9 cellular contexts compared by ENCODE assay signal in genomic region chr5:66958126-66958983, GRCh38.
DNase-seq lines count a peak whose midpoint lies in the region; TF ChIP-seq lines count a peak whose summit lies in the region.
"Had no signal": no experiment of that assay in that cellular context is flagged by ENCODE, and none has a peak within 500 bp of the region (broad histone marks: within the 10 kb centered on the region; RNA-seq: fewer than 3 reads in every experiment).

No MANE protein-coding gene starts in this region.

- CTCF ChIA-PET in Calu3 (lab: Charles Lee): interaction anchor here (0.7 kb wide), 1 partner anchor 111 kb away, joined by 3 read pairs; no protein-coding TSS in a partner anchor

- peak overlapping the region; percentile 48 for H3K4me3 ChIP-seq in HFF-Myc (replicated peaks; ENCODE audit: low read depth, low read length)
- peak overlapping the region; percentile 1 to 41 (median 12) for H3K4me3 ChIP-seq in skin epidermis

- no peak overlapping the region for H3K27ac Mint-ChIP-seq in Calu3 (ENCODE audit: unreplicated experiment)

- peak overlapping the region in 18 of 21 experiments; percentile 1 to 80 (median 52) for H3K27ac ChIP-seq in skin epidermis

- no peaks in the 10 kb centered on the region for H3K9me3 Mint-ChIP-seq in Calu3 (ENCODE audit: low read depth, unreplicated experiment)

- no peaks in the 10 kb centered on the region for H3K36me3 Mint-ChIP-seq in Calu3 (ENCODE audit: insufficient read depth, unreplicated experiment)

- H3K4me3 Mint-ChIP-seq in Calu3 (ENCODE audit: low read depth, unreplicated experiment): no peak overlapping the region

- intact Hi-C loops in Calu3 (cut with micrococcal nuclease; ENCODE audit: unreplicated experiment): no loop called here

- peaks cover 9% of the 10 kb centered on the region for H3K4me1 Mint-ChIP-seq in Calu3 (ENCODE audit: low read depth, unreplicated experiment)

- TF ChIP-seq CTCF in HFF-Myc (IDR thresholded peaks at IDR 0.05; ENCODE audit: low read depth, low read length, missing control alignments) (no peak), Calu3 (IDR thresholded peaks at IDR 0.05; ENCODE audit: unreplicated experiment) (no peak)

- BruUV-seq in Calu3 (replicated peaks; lab: Mats Ljungman, UMichigan): no TSS peak

- H3K27me3 Mint-ChIP-seq in Calu3 (ENCODE audit: unreplicated experiment): no peaks in the 10 kb centered on the region

- no peak for DNase-seq in HFF-Myc (ENCODE audit: extremely low read depth, low read depth)
- peak; percentile 12 for DNase-seq in cerebellar cortex (ENCODE audit: low spot score)
- peak; percentile 89 for DNase-seq in iris pigment epithelial cell (ENCODE audit: low read depth)
- DNase-seq in NCI-H1105 treated with DMSO at 0.1 percent for 48 hours (lab: John Stamatoyannopoulos, UW): no peak
- no peak for DNase-seq in hepatic stellate cell (ENCODE audit: low spot score)
- no peak for DNase-seq in Calu3
- no peak for DNase-seq in GM19238 (ENCODE audit: insufficient read length, low spot score)
- DNase-seq: cerebellar nuclear complex had no signal

Comparison
In these comparisons a context has a peak if more than half of its experiments do, and no peak if none do; other contexts are left out.
1. DNase-seq: peak in cerebellar cortex (single experiment) and iris pigment epithelial cell (single experiment); none in HFF-Myc (single experiment), NCI-H1105 treated with DMSO at 0.1 percent for 48 hours (single experiment), hepatic stellate cell (single experiment), Calu3 (single experiment) and GM19238 (single experiment).